In genomic region chr19:34734601-34735103, GRCh38 we compare ENCODE assay signal across 8 cellular contexts.
A peak's percentile ranks its signal among the peaks of the same experiment; 100 is the strongest.
DNase-seq lines count a peak whose midpoint lies in the region; ATAC-seq and TF ChIP-seq lines count a peak whose summit lies in the region.

No MANE protein-coding gene starts in this region.

- peak overlapping the region; percentile 74 for H3K4me2 ChIP-seq in OCI-LY1 (ENCODE audit: low read length)
- peak overlapping the region; percentile 79 for H3K4me2 ChIP-seq in parathyroid adenoma (ENCODE audit: low read length)

- peak; percentile 27 for DNase-seq in ELF-1 (ENCODE audit: low read depth, low spot score)
- DNase-seq in epithelial cell of prostate (ENCODE audit: low read depth, low spot score), result no peak
- DNase-seq in activated effector memory CD4-positive, alpha-beta T cell treated with Interleukin-2 at 50 U/mL for 16 hours, result no peak
- no peak for DNase-seq in middle frontal gyrus (ENCODE audit: extremely low spot score, low spot score)
- no peak for DNase-seq in RKO (ENCODE audit: low spot score)

- H3K4me3 ChIP-seq in OCI-LY1 (ENCODE audit: low read depth, low read length, poor library complexity, severe bottlenecking) (peak overlapping the region; percentile 75), parathyroid adenoma (ENCODE audit: low read depth, low read length) (peak overlapping the region; percentile 87)

- no peak for ATAC-seq in HG03108 (IDR thresholded peaks at IDR 0.05; ENCODE audit: unreplicated experiment)

- H3K27ac ChIP-seq in OCI-LY1 (ENCODE audit: low read depth, low read length, poor library complexity, severe bottlenecking), result no peak overlapping the region
- peak overlapping the region; percentile 90 for H3K27ac ChIP-seq in epithelial cell of prostate
- H3K27ac ChIP-seq in parathyroid adenoma, result peak overlapping the region; percentile 89

- H3K27me3 ChIP-seq in OCI-LY1 (ENCODE audit: insufficient read depth, low read length), result no peaks in the 10 kb centered on the region
- H3K27me3 ChIP-seq in parathyroid adenoma (ENCODE audit: control insufficient read depth, insufficient read depth, low read length), result no peaks in the 10 kb centered on the region

- H3K9me3 ChIP-seq in OCI-LY1 (ENCODE audit: low read length) (peaks cover 6% of the 10 kb centered on the region), parathyroid adenoma (ENCODE audit: control insufficient read depth, low read length) (no peaks in the 10 kb centered on the region)

- H3K4me1 ChIP-seq in OCI-LY1 (ENCODE audit: insufficient read depth, low read length, severe bottlenecking) (peaks cover 17% of the 10 kb centered on the region), parathyroid adenoma (peaks cover 7% of the 10 kb centered on the region)

- H3K36me3 ChIP-seq in OCI-LY1 (ENCODE audit: insufficient read depth, low read length) (peaks cover 38% of the 10 kb centered on the region), parathyroid adenoma (ENCODE audit: control insufficient read depth, insufficient read depth, low read length) (peaks cover 12% of the 10 kb centered on the region)

- no peak overlapping the region for H2AFZ ChIP-seq in OCI-LY1 (ENCODE audit: low read length)
- peak overlapping the region; percentile 90 for H2AFZ ChIP-seq in parathyroid adenoma

- H3K9ac ChIP-seq in OCI-LY1 (ENCODE audit: low read length) (peak overlapping the region; percentile 76), parathyroid adenoma (peak overlapping the region; percentile 70)

- no peaks in the 10 kb centered on the region for H4K20me1 ChIP-seq in OCI-LY1 (ENCODE audit: insufficient read depth, low read length)

- H3K9me2 ChIP-seq in OCI-LY1 (ENCODE audit: low read depth, low read length), result no peaks in the 10 kb centered on the region

- no peaks in the 10 kb centered on the region for H3F3A ChIP-seq in OCI-LY1 (ENCODE audit: insufficient read depth, low read length)

- H3K79me2 ChIP-seq in OCI-LY1 (ENCODE audit: insufficient read depth, low read length), result no peaks in the 10 kb centered on the region
- H3K79me2 ChIP-seq in parathyroid adenoma, result peaks cover 2% of the 10 kb centered on the region

- no peak for TF ChIP-seq CTCF in OCI-LY1 (IDR thresholded peaks at IDR 0.05; ENCODE audit: low read length)
- TF ChIP-seq CTCF in parathyroid adenoma (IDR thresholded peaks at IDR 0.05), result no peak
